ENCODE assay signal across 20 cellular contexts in the genomic region with DNA sequence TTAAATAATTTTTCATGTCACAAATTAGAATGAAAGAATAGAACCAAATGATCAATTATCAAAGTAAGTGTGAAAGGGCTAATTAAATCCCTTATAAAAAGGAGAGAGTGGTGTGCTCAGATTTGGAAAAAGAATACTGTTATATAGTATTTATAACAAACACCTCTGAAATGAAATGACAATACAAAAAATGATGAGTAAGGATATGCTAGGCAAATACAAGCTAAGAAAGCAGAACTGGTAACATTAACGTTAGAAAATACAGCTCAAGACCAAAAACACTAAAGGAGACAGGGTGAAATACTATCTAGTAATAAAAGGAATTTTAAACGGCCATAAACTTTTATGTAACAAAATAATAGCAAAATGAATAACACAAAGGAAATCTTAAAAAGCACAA.
"Had no signal": no experiment of that assay in that cellular context is flagged by ENCODE, and none has a peak within 500 bp of the region (broad histone marks: within the 10 kb centered on the region; RNA-seq: fewer than 3 reads in every experiment).

No MANE protein-coding gene starts in this region.

- H3K9me3 ChIP-seq: left ventricle myocardium inferior, ovary, right atrium auricular region, tibial nerve, uterus had no signal

- H3K27me3 ChIP-seq: neural progenitor cell, ovary, right atrium auricular region, tibial nerve, uterus had no signal

- H2AFZ ChIP-seq: neural progenitor cell had no signal

- DNase-seq: immature natural killer cell; left ventricle myocardium inferior; mesendoderm; naive B cell; natural killer cell; nephron progenitor cell; ovary; stimulated activated CD4-positive, alpha-beta T cell treated with anti-CD3 and anti-CD28 coated beads, Interleukin-12 subunit alpha, Interleukin-12 subunit beta, amount 100 ng/mL, for 4 hours; stimulated activated CD4-positive, alpha-beta T cell treated with anti-CD3 and anti-CD28 coated beads, Interleukin-15, amount 100 ng/mL, for 24 hours; stimulated activated CD4-positive, alpha-beta T cell treated with anti-CD3 and anti-CD28 coated beads, Interleukin-4, amount 100 ng/mL, for 24 hours; stimulated activated naive CD4-positive, alpha-beta T cell treated with Interleukin-2 at 50 U/mL for 16 hours; stimulated activated naive CD8-positive, alpha-beta T cell treated with anti-CD3 and anti-CD28 coated beads, Interleukin-15, amount 100 ng/mL, for 72 hours; uterus had no signal

- H3K4me3 ChIP-seq: left ventricle myocardium inferior, lung, neural progenitor cell, ovary, right atrium auricular region, skin epidermis, tibial nerve, uterus had no signal

- H3K4me1 ChIP-seq: left ventricle myocardium inferior, neural progenitor cell, right atrium auricular region, tibial nerve, uterus had no signal

- H3K36me3 ChIP-seq: left ventricle myocardium inferior, neural progenitor cell, ovary, right atrium auricular region, tibial nerve, uterus had no signal

- H3K27ac ChIP-seq: left ventricle myocardium inferior, neural progenitor cell, ovary, right atrium auricular region, tibial nerve, uterus had no signal

- ATAC-seq: natural killer cell; sciatic nerve; stimulated activated effector memory CD8-positive, alpha-beta T cell treated with anti-CD3 and anti-CD28 coated beads, Interleukin-12 subunit alpha, Interleukin-12 subunit beta, amount 100 ng/mL, for 72 hours; stimulated activated naive CD8-positive, alpha-beta T cell treated with anti-CD3 and anti-CD28 coated beads, Interleukin-15, amount 100 ng/mL, for 72 hours had no signal

- H3K9ac ChIP-seq: neural progenitor cell had no signal

- H3K4me2 ChIP-seq: neural progenitor cell had no signal
